ENCODE assay signal across 7 cellular contexts in genomic region chr21:38126677-38127271, GRCh38.
DNase-seq lines count a peak whose midpoint lies in the region; ATAC-seq, FAIRE-seq and TF ChIP-seq lines count a peak whose summit lies in the region.

No MANE protein-coding gene starts in this region.

- H3K36me3 ChIP-seq in SK-N-MC (ENCODE audit: insufficient read depth, low read length) = no peaks in the 10 kb centered on the region
- H3K36me3 ChIP-seq in adipocyte (ENCODE audit: control insufficient read depth, insufficient read depth, low read length, severe bottlenecking) = no peaks in the 10 kb centered on the region
- no peaks in the 10 kb centered on the region for H3K36me3 ChIP-seq in gastroesophageal sphincter

- TF ChIP-seq EP300 in gastroesophageal sphincter (IDR thresholded peaks at IDR 0.05) = no peak

- no peak for FAIRE-seq in GM12891 (lab: Jason Lieb, UNC)

- H3K27me3 ChIP-seq in adipocyte (replicated peaks; ENCODE audit: control insufficient read depth, insufficient read depth, low read length) = peaks cover 18% of the 10 kb centered on the region
- H3K27me3 ChIP-seq in gastroesophageal sphincter = peaks cover 27% of the 10 kb centered on the region

- TF ChIP-seq POLR2A in GM12891 (IDR thresholded peaks at IDR 0.05; ENCODE audit: low read depth, low read length) (no peak), gastroesophageal sphincter (IDR thresholded peaks at IDR 0.05) (no peak)

- H3K9ac ChIP-seq in SK-N-MC (ENCODE audit: insufficient read length) (no peak overlapping the region), adipocyte (ENCODE audit: low read length) (no peak overlapping the region)

- H3K4me3 ChIP-seq in SK-N-MC (no peak overlapping the region), adipocyte (ENCODE audit: low read length) (no peak overlapping the region), gastroesophageal sphincter (no peak overlapping the region)

- H3K9me3 ChIP-seq in SK-N-MC (ENCODE audit: low read depth, low read length) (no peaks in the 10 kb centered on the region), adipocyte (ENCODE audit: control insufficient read depth, low read length) (no peaks in the 10 kb centered on the region), gastroesophageal sphincter (no peaks in the 10 kb centered on the region)

- TF ChIP-seq CTCF in gastroesophageal sphincter (IDR thresholded peaks at IDR 0.05) = peak in 2 of 4 experiments; percentile 31 to 49

- 31 to 35% methylated on average over 8 of the region's 8 CpGs for WGBS in gastroesophageal sphincter (ENCODE audit: low coverage in 1 of 2), 2 donors

- H3K4me1 ChIP-seq in adipocyte (ENCODE audit: control insufficient read depth, insufficient read depth, low read length) = no peaks in the 10 kb centered on the region
- no peaks in the 10 kb centered on the region for H3K4me1 ChIP-seq in gastroesophageal sphincter

- ATAC-seq in gastroesophageal sphincter = no peak

- DNase-seq in GM12891 (ENCODE audit: insufficient read length, low spot score) (peak; percentile 17), NAMALWA (ENCODE audit: low spot score) (peak; percentile 77), SK-N-MC (ENCODE audit: low read depth, low spot score) (peak; percentile 1), adipocyte (ENCODE audit: low read depth) (peak; percentile 60), iPS DF 19.7 (ENCODE audit: low read depth, low spot score) (peak; percentile 40)
- peak; percentile 75 for DNase-seq in stimulated activated CD4-positive, alpha-beta T cell treated with anti-CD3 and anti-CD28 coated beads, Interleukin-15, amount 100 ng/mL, for 24 hours

- H3K27ac ChIP-seq in SK-N-MC (no peak overlapping the region), gastroesophageal sphincter (no peak overlapping the region)

TF ChIP-seq in GM12891, 5 proteins besides CTCF, POLR2A, EP300 and RAD21:
- TF ChIP-seq PAX5 (IDR thresholded peaks at IDR 0.05; ENCODE audit: insufficient read depth, low read length, severe bottlenecking) (no peak), POLR2AphosphoS5 (IDR thresholded peaks at IDR 0.05; ENCODE audit: low read depth, low read length) (no peak), TAF1 (IDR thresholded peaks at IDR 0.05; ENCODE audit: low read depth, low read length) (no peak), POU2F2 (IDR thresholded peaks at IDR 0.05; ENCODE audit: low read depth, low read length) (no peak), SPI1 (IDR thresholded peaks at IDR 0.05; ENCODE audit: low read depth, low read length) (no peak)

Comparison
In these comparisons a context has a peak if more than half of its experiments do, and no peak if none do; other contexts are left out.
1. DNase-seq: peak in every context shown above with its lines; median percentile 77 in NAMALWA; 75 in stimulated activated CD4-positive, alpha-beta T cell treated with anti-CD3 and anti-CD28 coated beads, Interleukin-15, amount 100 ng/mL, for 24 hours; 60 in adipocyte; 40 in iPS DF 19.7; 17 in GM12891; 1 in SK-N-MC.